In the genomic region with DNA sequence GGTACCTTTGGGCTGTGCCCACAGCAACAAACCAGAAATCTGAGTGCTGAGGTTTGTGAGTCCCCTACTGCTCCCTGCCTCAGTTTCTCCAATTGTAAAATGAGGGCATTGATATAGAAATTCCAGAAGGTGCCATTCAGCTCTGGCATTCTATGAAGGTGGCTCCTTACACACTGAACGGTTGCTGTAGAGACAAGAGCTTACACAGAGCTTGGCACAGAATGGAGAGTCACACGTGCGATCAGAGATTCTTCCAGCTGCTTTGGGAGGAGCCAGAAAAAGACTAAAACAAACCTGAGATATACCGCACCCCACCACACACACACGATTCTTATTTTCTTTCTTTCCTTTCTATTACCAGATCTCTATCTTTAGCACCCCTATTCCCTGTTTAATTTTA, we compare ENCODE assay signal across 23 cellular contexts.
DNase-seq lines count a peak whose midpoint lies in the region; ATAC-seq and TF ChIP-seq lines count a peak whose summit lies in the region.
"Had no signal": no experiment of that assay in that cellular context is flagged by ENCODE, and none has a peak within 500 bp of the region (broad histone marks: within the 10 kb centered on the region; RNA-seq: fewer than 3 reads in every experiment).

No MANE protein-coding gene starts in this region.

- H3K9me3 ChIP-seq in right cardiac atrium (ENCODE audit: control insufficient read depth, low read length) (no peaks in the 10 kb centered on the region), thyroid gland (no peaks in the 10 kb centered on the region)
- H3K9me3 ChIP-seq: A549, BE2C, BLaER1 had no signal

- H3K4me1 ChIP-seq in right cardiac atrium (ENCODE audit: control insufficient read depth, insufficient read depth, low read length), result no peaks in the 10 kb centered on the region
- peaks cover 19 to 20% of the 10 kb centered on the region in 2 donors for H3K4me1 ChIP-seq in thyroid gland
- H3K4me1 ChIP-seq: BLaER1 had no signal

- intact Hi-C loops in Right ventricle myocardium superior (cut with DNase I) (no loop called here), cardiac septum (cut with DNase I) (no loop called here), right cardiac atrium (cut with DNase I) (no loop called here), left cardiac atrium (cut with DNase I) (no loop called here), thyroid gland (cut with DNase I) (no loop called here)

- WGBS in right cardiac atrium, result 59% methylated on average over 5 of the region's 5 CpGs
- WGBS in thyroid gland, 2 donors, result 32 to 37% methylated on average over 5 of the region's 5 CpGs

- H3K36me3 ChIP-seq in thyroid gland, result no peaks in the 10 kb centered on the region
- H3K36me3 ChIP-seq: BE2C, BLaER1 had no signal

- ATAC-seq in Right ventricle myocardium superior (ENCODE audit: poor library complexity), result peak; percentile 49
- peak; percentile 62 to 67 for ATAC-seq in right cardiac atrium
- no peak for ATAC-seq in left cardiac atrium
- ATAC-seq: A549, GM12878 had no signal

- DNase-seq in Right ventricle myocardium superior, result no peak
- DNase-seq in cardiac septum (ENCODE audit: low spot score), result no peak
- DNase-seq in right cardiac atrium, result no peak
- DNase-seq in left cardiac atrium, result no peak
- peak; percentile 39 to 56 for DNase-seq in thyroid gland
- no peak for DNase-seq in foreskin fibroblast
- DNase-seq: AML-193; BE2C; C1 segment of cervical spinal cord; CD4-positive, alpha-beta memory T cell; CD4-positive, CD25-positive, alpha-beta regulatory T cell; CD8-positive, alpha-beta memory T cell; COR-L47; DMS 273 treated with DMSO at 0.1 percent for 48 hours; DMS153; DMS53; DND-41; EL; GDM1 had no signal

- H3K27me3 ChIP-seq in right cardiac atrium (ENCODE audit: control insufficient read depth, insufficient read depth) (no peaks in the 10 kb centered on the region), thyroid gland (no peaks in the 10 kb centered on the region)
- H3K27me3 ChIP-seq: BE2C, BLaER1 had no signal

- no peak overlapping the region for H3K27ac ChIP-seq in right cardiac atrium (ENCODE audit: low read length)
- peak overlapping the region in 2 of 3 donors; percentile 14 to 18 for H3K27ac ChIP-seq in thyroid gland
- H3K27ac ChIP-seq: 22Rv1, A549, BLaER1 had no signal

- TF ChIP-seq CTCF in thyroid gland (IDR thresholded peaks at IDR 0.05) (no peak), foreskin fibroblast (IDR thresholded peaks at IDR 0.05; ENCODE audit: low read depth, low read length) (no peak)

- H3K4me3 ChIP-seq in right cardiac atrium (ENCODE audit: low read length), result no peak overlapping the region
- no peak overlapping the region for H3K4me3 ChIP-seq in thyroid gland (replicated peaks in 1 of 3)
- H3K4me3 ChIP-seq in foreskin fibroblast (ENCODE audit: low read depth in 1 of 2, low read length in 2 of 2), result no peak overlapping the region
- H3K4me3 ChIP-seq: A549, BLaER1, GM12878 had no signal

- no peak for TF ChIP-seq POLR2A in thyroid gland (IDR thresholded peaks at IDR 0.05)

Comparison
In these comparisons a context has a peak if more than half of its experiments do, and no peak if none do; other contexts are left out.
1. ATAC-seq: peak in Right ventricle myocardium superior (single experiment) and right cardiac atrium (2 of 2); none in left cardiac atrium (0 of 2).
2. DNase-seq: peak in thyroid gland (2 of 2); none in Right ventricle myocardium superior (single experiment), cardiac septum (single experiment), right cardiac atrium (0 of 3), left cardiac atrium (single experiment) and foreskin fibroblast (0 of 2).